ENCODE assay signal across 1 cellular context in the genomic region with DNA sequence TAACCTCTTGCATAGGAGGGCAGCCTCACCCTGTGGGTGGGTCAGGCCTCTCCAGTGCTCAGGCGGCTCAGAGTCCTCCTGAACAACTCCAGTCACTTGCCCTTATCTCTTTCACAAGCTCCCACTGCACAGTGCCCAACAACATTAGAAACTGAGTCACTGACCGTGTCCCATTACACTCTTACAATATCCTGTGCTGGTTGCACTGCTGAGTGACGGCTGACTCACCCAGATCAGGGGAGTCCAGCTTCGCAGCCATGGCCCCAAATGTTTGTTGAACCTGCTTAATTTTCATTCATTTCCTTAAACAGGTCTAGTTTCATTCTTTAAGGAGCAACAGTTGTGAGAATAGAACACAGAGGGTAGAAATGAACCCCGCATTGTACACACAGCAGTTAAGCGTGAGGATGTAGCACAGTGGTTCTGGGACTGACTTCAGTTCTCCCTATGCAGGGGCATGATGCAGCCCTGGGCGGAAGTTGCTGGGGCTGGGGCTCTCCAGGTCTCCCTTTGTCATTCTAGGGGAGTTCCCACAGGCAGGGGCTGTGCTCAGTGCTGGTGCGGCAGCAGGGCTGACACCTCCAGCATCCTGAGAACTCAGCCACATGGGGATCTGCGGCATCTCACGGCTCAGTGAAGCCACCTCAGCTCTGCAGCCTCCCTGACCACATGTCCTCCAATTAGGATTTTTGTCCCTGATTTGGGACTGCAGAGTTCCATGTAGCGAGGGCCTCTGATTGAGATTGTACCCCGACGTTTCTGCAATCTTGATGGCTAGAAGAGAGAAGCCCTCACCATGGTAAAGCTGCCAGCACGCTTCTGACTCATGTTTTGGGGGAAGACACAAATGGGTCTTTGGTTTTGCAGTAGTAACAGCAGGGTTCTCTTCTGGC.
TF ChIP-seq lines count a peak whose summit lies in the region.

No MANE protein-coding gene starts in this region.

TF ChIP-seq in GM23338, 12 proteins besides CTCF, POLR2A, EP300 and RAD21 (continued from another document):
- TF ChIP-seq, protein P1, sequence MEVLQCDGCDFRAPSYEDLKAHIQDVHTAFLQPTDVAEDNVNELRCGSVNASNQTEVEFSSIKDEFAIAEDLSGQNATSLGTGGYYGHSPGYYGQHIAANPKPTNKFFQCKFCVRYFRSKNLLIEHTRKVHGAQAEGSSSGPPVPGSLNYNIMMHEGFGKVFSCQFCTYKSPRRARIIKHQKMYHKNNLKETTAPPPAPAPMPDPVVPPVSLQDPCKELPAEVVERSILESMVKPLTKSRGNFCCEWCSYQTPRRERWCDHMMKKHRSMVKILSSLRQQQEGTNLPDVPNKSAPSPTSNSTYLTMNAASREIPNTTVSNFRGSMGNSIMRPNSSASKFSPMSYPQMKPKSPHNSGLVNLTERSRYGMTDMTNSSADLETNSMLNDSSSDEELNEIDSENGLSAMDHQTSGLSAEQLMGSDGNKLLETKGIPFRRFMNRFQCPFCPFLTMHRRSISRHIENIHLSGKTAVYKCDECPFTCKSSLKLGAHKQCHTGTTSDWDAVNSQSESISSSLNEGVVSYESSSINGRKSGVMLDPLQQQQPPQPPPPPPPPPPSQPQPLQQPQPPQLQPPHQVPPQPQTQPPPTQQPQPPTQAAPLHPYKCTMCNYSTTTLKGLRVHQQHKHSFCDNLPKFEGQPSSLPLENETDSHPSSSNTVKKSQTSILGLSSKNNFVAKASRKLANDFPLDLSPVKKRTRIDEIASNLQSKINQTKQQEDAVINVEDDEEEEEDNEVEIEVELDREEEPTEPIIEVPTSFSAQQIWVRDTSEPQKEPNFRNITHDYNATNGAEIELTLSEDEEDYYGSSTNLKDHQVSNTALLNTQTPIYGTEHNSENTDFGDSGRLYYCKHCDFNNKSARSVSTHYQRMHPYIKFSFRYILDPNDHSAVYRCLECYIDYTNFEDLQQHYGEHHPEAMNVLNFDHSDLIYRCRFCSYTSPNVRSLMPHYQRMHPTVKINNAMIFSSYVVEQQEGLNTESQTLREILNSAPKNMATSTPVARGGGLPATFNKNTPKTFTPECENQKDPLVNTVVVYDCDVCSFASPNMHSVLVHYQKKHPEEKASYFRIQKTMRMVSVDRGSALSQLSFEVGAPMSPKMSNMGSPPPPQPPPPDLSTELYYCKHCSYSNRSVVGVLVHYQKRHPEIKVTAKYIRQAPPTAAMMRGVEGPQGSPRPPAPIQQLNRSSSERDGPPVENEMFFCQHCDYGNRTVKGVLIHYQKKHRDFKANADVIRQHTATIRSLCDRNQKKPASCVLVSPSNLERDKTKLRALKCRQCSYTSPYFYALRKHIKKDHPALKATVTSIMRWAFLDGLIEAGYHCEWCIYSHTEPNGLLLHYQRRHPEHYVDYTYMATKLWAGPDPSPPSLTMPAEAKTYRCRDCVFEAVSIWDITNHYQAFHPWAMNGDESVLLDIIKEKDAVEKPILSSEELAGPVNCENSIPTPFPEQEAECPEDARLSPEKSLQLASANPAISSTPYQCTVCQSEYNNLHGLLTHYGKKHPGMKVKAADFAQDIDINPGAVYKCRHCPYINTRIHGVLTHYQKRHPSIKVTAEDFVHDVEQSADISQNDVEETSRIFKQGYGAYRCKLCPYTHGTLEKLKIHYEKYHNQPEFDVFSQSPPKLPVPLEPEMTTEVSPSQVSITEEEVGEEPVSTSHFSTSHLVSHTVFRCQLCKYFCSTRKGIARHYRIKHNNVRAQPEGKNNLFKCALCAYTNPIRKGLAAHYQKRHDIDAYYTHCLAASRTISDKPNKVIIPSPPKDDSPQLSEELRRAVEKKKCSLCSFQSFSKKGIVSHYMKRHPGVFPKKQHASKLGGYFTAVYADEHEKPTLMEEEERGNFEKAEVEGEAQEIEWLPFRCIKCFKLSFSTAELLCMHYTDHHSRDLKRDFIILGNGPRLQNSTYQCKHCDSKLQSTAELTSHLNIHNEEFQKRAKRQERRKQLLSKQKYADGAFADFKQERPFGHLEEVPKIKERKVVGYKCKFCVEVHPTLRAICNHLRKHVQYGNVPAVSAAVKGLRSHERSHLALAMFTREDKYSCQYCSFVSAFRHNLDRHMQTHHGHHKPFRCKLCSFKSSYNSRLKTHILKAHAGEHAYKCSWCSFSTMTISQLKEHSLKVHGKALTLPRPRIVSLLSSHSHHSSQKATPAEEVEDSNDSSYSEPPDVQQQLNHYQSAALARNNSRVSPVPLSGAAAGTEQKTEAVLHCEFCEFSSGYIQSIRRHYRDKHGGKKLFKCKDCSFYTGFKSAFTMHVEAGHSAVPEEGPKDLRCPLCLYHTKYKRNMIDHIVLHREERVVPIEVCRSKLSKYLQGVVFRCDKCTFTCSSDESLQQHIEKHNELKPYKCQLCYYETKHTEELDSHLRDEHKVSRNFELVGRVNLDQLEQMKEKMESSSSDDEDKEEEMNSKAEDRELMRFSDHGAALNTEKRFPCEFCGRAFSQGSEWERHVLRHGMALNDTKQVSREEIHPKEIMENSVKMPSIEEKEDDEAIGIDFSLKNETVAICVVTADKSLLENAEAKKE (CRISPR knock-in tag; IDR thresholded peaks at IDR 0.05), result no peak
- no peak for TF ChIP-seq EZH2phosphoT487 (IDR thresholded peaks at IDR 0.05; ENCODE audit: unreplicated experiment)
- no peak for TF ChIP-seq NANOG (IDR thresholded peaks at IDR 0.05; ENCODE audit: borderline replicate concordance)
- TF ChIP-seq STAT1 (IDR thresholded peaks at IDR 0.05; ENCODE audit: unreplicated experiment), result no peak
- no peak for TF ChIP-seq JUNB (IDR thresholded peaks at IDR 0.05; ENCODE audit: unreplicated experiment)
- TF ChIP-seq POLR2AphosphoS5 (IDR thresholded peaks at IDR 0.05; ENCODE audit: low read depth), result no peak
- no peak for TF ChIP-seq ZNF331 (CRISPR knock-in tag; IDR thresholded peaks at IDR 0.05; ENCODE audit: low read depth)
- no peak for TF ChIP-seq ZNF114 (CRISPR knock-in tag; IDR thresholded peaks at IDR 0.05)
